ENCODE assay signal across 8 cellular contexts in genomic region chr14:75452900-75453816, GRCh38. TPM values are rescaled to one million over a fixed set of nuclear protein-coding genes. Genes with fewer than 3 reads are reported as not detected.
DNase-seq lines count a peak whose midpoint lies in the region; ATAC-seq, FAIRE-seq and TF ChIP-seq lines count a peak whose summit lies in the region.

No MANE protein-coding gene starts in this region.

- ATAC-seq in stimulated activated memory B cell treated with anti-CD40 and anti-IgM and Interleukin-4, amounts not matched to agents 10 μg/mL and 1 μg/mL and 100 μg/mL, for 72 hours, result no peak
- ATAC-seq in HG03135 (IDR thresholded peaks at IDR 0.05; ENCODE audit: unreplicated experiment), result no peak

- peaks cover 78% of the 10 kb centered on the region for H3K4me1 Mint-ChIP-seq in HFFc6 (ENCODE audit: low read depth)
- peaks cover 14% of the 10 kb centered on the region for H3K4me1 Mint-ChIP-seq in stimulated activated memory B cell treated with anti-CD40 and anti-IgM and Interleukin-4, amounts not matched to agents 10 μg/mL and 1 μg/mL and 100 μg/mL, for 72 hours

- H3K9me3 ChIP-seq in kidney (ENCODE audit: control insufficient read depth in 1 of 2, low read length in 2 of 2), result no peaks in the 10 kb centered on the region

- DNase-seq in HFFc6 (peak; percentile 96), T47D (ENCODE audit: low read depth in 1 of 2, low spot score in 1 of 2) (peak; percentile 81 to 95), kidney (peak; percentile 95), globus pallidus (ENCODE audit: low spot score) (no peak), NCI-H748 treated with DMSO at 0.1 percent for 48 hours (lab: John Stamatoyannopoulos, UW) (no peak)
- DNase-seq in stimulated activated naive CD4-positive, alpha-beta T cell treated with Interleukin-2 at 50 U/mL for 16 hours (lab: John Stamatoyannopoulos, UW), result no peak

- TF ChIP-seq CTCF in HFFc6 (IDR thresholded peaks at IDR 0.05) (no peak), kidney (IDR thresholded peaks at IDR 0.05; ENCODE audit: borderline replicate concordance, extremely low read depth, insufficient read depth) (no peak)

- H3K27ac ChIP-seq in kidney (ENCODE audit: low read depth in 2 of 2, low read length in 2 of 2), result peak overlapping the region; percentile 72 to 83

- peaks cover 77 to 83% of the 10 kb centered on the region in 2 donors for H3K4me1 ChIP-seq in kidney (ENCODE audit: control insufficient read depth in 1 of 2, insufficient read depth in 1 of 2, low read depth in 1 of 2, low read length in 2 of 2)

- peaks cover 0 to 13% of the 10 kb centered on the region in 2 donors for H3K36me3 ChIP-seq in kidney (ENCODE audit: control insufficient read depth in 1 of 2, insufficient read depth in 2 of 2, low read length in 2 of 2)

- in situ Hi-C loops in T47D (cut with HindIII; ENCODE audit: low pct_unique_long_range_greater_than_20kb, low sequenced_read_pairs), result no loop called here

- peak overlapping the region; percentile 78 for H3K4me3 Mint-ChIP-seq in HFFc6
- no peak overlapping the region for H3K4me3 Mint-ChIP-seq in stimulated activated memory B cell treated with anti-CD40 and anti-IgM and Interleukin-4, amounts not matched to agents 10 μg/mL and 1 μg/mL and 100 μg/mL, for 72 hours

- peaks cover 1% of the 10 kb centered on the region for H3K27me3 Mint-ChIP-seq in HFFc6 (ENCODE audit: insufficient read depth)
- H3K27me3 Mint-ChIP-seq in stimulated activated memory B cell treated with anti-CD40 and anti-IgM and Interleukin-4, amounts not matched to agents 10 μg/mL and 1 μg/mL and 100 μg/mL, for 72 hours, result no peaks in the 10 kb centered on the region

- H3K27ac Mint-ChIP-seq in HFFc6, result peak overlapping the region; percentile 96
- H3K27ac Mint-ChIP-seq in stimulated activated memory B cell treated with anti-CD40 and anti-IgM and Interleukin-4, amounts not matched to agents 10 μg/mL and 1 μg/mL and 100 μg/mL, for 72 hours, result peak overlapping the region; percentile 50

- peaks cover 20% of the 10 kb centered on the region for H3K36me3 Mint-ChIP-seq in HFFc6 (ENCODE audit: low read depth)
- H3K36me3 Mint-ChIP-seq in stimulated activated memory B cell treated with anti-CD40 and anti-IgM and Interleukin-4, amounts not matched to agents 10 μg/mL and 1 μg/mL and 100 μg/mL, for 72 hours, result peaks cover 27% of the 10 kb centered on the region

- intact Hi-C loops in kidney (cut with DNase I), result no loop called here

- H3K9ac ChIP-seq in kidney (ENCODE audit: low read length in 2 of 2), result peak overlapping the region in 1 of 2 donors; percentile 46

- no peak overlapping the region for H3K4me3 ChIP-seq in kidney (ENCODE audit: low read length in 2 of 2)

- FAIRE-seq in kidney (lab: Jason Lieb, UNC), result no peak

- H3K9me3 Mint-ChIP-seq in HFFc6, result no peaks in the 10 kb centered on the region
- no peaks in the 10 kb centered on the region for H3K9me3 Mint-ChIP-seq in stimulated activated memory B cell treated with anti-CD40 and anti-IgM and Interleukin-4, amounts not matched to agents 10 μg/mL and 1 μg/mL and 100 μg/mL, for 72 hours

RNA-seq across cellular contexts. Expression of gene JDP2, which starts 25.3 kb away (rescaled TPM):
- total RNA-seq in HFFc6 (2021; fragmentation: NEBNext Ultra II Directional; extraction: Animal tissue kit (Norgen Biotek cat#: 25700)), result 10 to 100 TPM; 48.0 to 67.8 (median 61.8) TPM
- total RNA-seq in kidney, result 33.4 TPM
- polyA plus RNA-seq in kidney (ENCODE audit: insufficient read depth, low read depth, low replicate concordance), result 20.1 TPM

Comparison
In these comparisons a context has a peak if more than half of its experiments do, and no peak if none do; other contexts are left out.
1. DNase-seq: peak in HFFc6 (single experiment), T47D (2 of 2) and kidney (single experiment); none in globus pallidus (single experiment), NCI-H748 treated with DMSO at 0.1 percent for 48 hours (single experiment) and stimulated activated naive CD4-positive, alpha-beta T cell treated with Interleukin-2 at 50 U/mL for 16 hours (single experiment).